Comparison of ENCODE assay signal across 13 cellular contexts in the genomic region with DNA sequence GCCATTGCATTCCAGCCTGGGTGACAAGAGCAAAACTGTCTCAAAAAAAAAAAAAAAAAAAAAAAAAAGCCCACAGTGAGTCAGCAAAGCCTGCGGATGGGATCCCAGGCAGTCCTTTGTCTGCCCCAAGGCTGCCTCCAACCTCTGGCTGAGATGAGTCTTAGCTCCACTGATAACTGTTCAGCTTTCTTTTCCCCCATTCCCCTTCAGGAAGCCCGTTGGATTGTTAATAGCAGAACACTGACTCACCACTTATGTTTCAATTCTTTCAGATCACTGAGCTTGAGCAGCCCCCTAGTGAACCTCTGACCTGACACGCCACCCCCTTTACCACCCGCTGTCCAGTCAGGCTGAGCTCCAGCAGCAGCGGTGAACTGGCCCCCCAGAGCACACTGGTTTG. TPM values are rescaled to one million over a fixed set of nuclear protein-coding genes. Genes with fewer than 3 reads are reported as not detected.
DNase-seq lines count a peak whose midpoint lies in the region; ATAC-seq and TF ChIP-seq lines count a peak whose summit lies in the region.
"Had no signal": no experiment of that assay in that cellular context is flagged by ENCODE, and none has a peak within 500 bp of the region (broad histone marks: within the 10 kb centered on the region; RNA-seq: fewer than 3 reads in every experiment).

No MANE protein-coding gene starts in this region.

- H3K4me1 Mint-ChIP-seq in naive thymus-derived CD8-positive, alpha-beta T cell = no peaks in the 10 kb centered on the region
- H3K4me1 Mint-ChIP-seq: stimulated activated memory B cell treated with anti-CD40 and anti-IgM and Interleukin-4, amounts not matched to agents 10 μg/mL and 1 μg/mL and 100 μg/mL, for 72 hours had no signal

- H3K27me3 ChIP-seq in mammary epithelial cell (ENCODE audit: insufficient read depth, low read length) = no peaks in the 10 kb centered on the region

- peaks cover 0 to 1% (median 0%) of the 10 kb centered on the region in 9 donors for H3K9me3 Mint-ChIP-seq in naive thymus-derived CD8-positive, alpha-beta T cell

- in situ Hi-C loops in mammary epithelial cell (cut with MboI; ENCODE audit: low sequenced_read_pairs in 2 of 2) = no loop called here

- no peak overlapping the region for H3K4me3 Mint-ChIP-seq in naive thymus-derived CD8-positive, alpha-beta T cell
- H3K4me3 Mint-ChIP-seq: stimulated activated memory B cell treated with anti-CD40 and anti-IgM and Interleukin-4, amounts not matched to agents 10 μg/mL and 1 μg/mL and 100 μg/mL, for 72 hours had no signal

- no peak for ATAC-seq in HG03139 (IDR thresholded peaks at IDR 0.05; ENCODE audit: unreplicated experiment)
- no peak for ATAC-seq in naive thymus-derived CD8-positive, alpha-beta T cell
- ATAC-seq in GM21723 (IDR thresholded peaks at IDR 0.05; ENCODE audit: unreplicated experiment) = no peak
- ATAC-seq: stimulated activated memory B cell treated with anti-CD40 and anti-IgM and Interleukin-4, amounts not matched to agents 10 μg/mL and 1 μg/mL and 100 μg/mL, for 72 hours had no signal

- no peak overlapping the region for H2AFZ ChIP-seq in mammary epithelial cell (ENCODE audit: low read depth, low read length)

- H3K36me3 Mint-ChIP-seq in naive thymus-derived CD8-positive, alpha-beta T cell = no peaks in the 10 kb centered on the region
- H3K36me3 Mint-ChIP-seq: stimulated activated memory B cell treated with anti-CD40 and anti-IgM and Interleukin-4, amounts not matched to agents 10 μg/mL and 1 μg/mL and 100 μg/mL, for 72 hours had no signal

- no peaks in the 10 kb centered on the region for H4K20me1 ChIP-seq in mammary epithelial cell (ENCODE audit: insufficient read depth, low read length)

- BruUV-seq in mammary epithelial cell (replicated peaks; lab: Mats Ljungman, UMichigan) = no TSS peak

- no peak overlapping the region for H3K4me2 ChIP-seq in mammary epithelial cell (ENCODE audit: insufficient read depth, low read depth, low read length)

- intact Hi-C loops in mammary epithelial cell (cut with micrococcal nuclease) = no loop called here

- H3K79me2 ChIP-seq in mammary epithelial cell (ENCODE audit: insufficient read depth, low read length) = no peaks in the 10 kb centered on the region

- no peak overlapping the region for H3K27ac Mint-ChIP-seq in naive thymus-derived CD8-positive, alpha-beta T cell
- H3K27ac Mint-ChIP-seq: stimulated activated memory B cell treated with anti-CD40 and anti-IgM and Interleukin-4, amounts not matched to agents 10 μg/mL and 1 μg/mL and 100 μg/mL, for 72 hours had no signal

- CTCF ChIA-PET in mammary epithelial cell (lab: Charles Lee; ENCODE audit: low non-redundant PET) = no interaction called here

- H3K27ac ChIP-seq in mammary epithelial cell (ENCODE audit: insufficient read depth, low read depth, low read length) = no peak overlapping the region
- peak overlapping the region; percentile 90 for H3K27ac ChIP-seq in mesodermal cell (ENCODE audit: low read depth, low read length, severe bottlenecking)
- H3K27ac ChIP-seq: lower lobe of right lung had no signal

- POLR2A ChIA-PET in naive thymus-derived CD8-positive, alpha-beta T cell (lab: Charles Lee) = no interaction called here

- dilution Hi-C loops in mammary epithelial cell (cut with HindIII; ENCODE audit: low sequenced_read_pairs) = no loop called here

- H3K9ac ChIP-seq in mammary epithelial cell (ENCODE audit: insufficient read depth, low read length) = no peak overlapping the region

- peaks cover 0 to 13% (median 2%) of the 10 kb centered on the region in 5 donors for H3K27me3 Mint-ChIP-seq in naive thymus-derived CD8-positive, alpha-beta T cell

- WGBS in mammary epithelial cell (ENCODE audit: low coverage, missing lambda C conversion rate) = 80% methylated on average over 1 of the region's 5 CpGs
- 50 to 57% methylated on average over 1 to 3 of the region's 5 CpGs for WGBS in mesodermal cell (ENCODE audit: insufficient coverage in 2 of 2), 2 experiments

- DNase-seq in CMK (ENCODE audit: low read depth) (peak; percentile 29), M059J (ENCODE audit: low read depth) (peak; percentile 99), mammary epithelial cell (peak; percentile 74), GM19240 (ENCODE audit: insufficient read length, low spot score) (no peak)
- DNase-seq in naive thymus-derived CD8-positive, alpha-beta T cell = no peak
- DNase-seq: activated effector memory CD4-positive, alpha-beta T cell treated with anti-CD3 and anti-CD28 coated beads, Interleukin-2, amount 50 U/mL, for 16 hours; Karpas-422; lower lobe of right lung; NCI-H748 treated with DMSO at 0.1 percent for 48 hours had no signal

- H3K9me3 ChIP-seq in mammary epithelial cell (replicated peaks; ENCODE audit: insufficient read depth, low read length) (no peaks in the 10 kb centered on the region), mesodermal cell (ENCODE audit: control insufficient read depth, low read length) (no peaks in the 10 kb centered on the region)
- H3K9me3 ChIP-seq: lower lobe of right lung had no signal

- H3K4me1 ChIP-seq in mammary epithelial cell (ENCODE audit: insufficient read depth, low read length) (peaks cover 12% of the 10 kb centered on the region), mesodermal cell (ENCODE audit: control insufficient read depth, insufficient read depth, low read length, poor library complexity, severe bottlenecking) (peaks cover 20% of the 10 kb centered on the region)

- no peaks in the 10 kb centered on the region for H3K36me3 ChIP-seq in mammary epithelial cell (ENCODE audit: insufficient read depth, low read length)
- no peaks in the 10 kb centered on the region for H3K36me3 ChIP-seq in mesodermal cell (ENCODE audit: control insufficient read depth, insufficient read depth, low read length)
- H3K36me3 ChIP-seq: lower lobe of right lung had no signal

- H3K4me3 ChIP-seq in mammary epithelial cell (replicated peaks in 1 of 3; ENCODE audit: insufficient read depth in 1 of 3, low read depth in 2 of 3, low read length in 3 of 3) = no peak overlapping the region
- no peak overlapping the region for H3K4me3 ChIP-seq in mesodermal cell (ENCODE audit: extremely low read depth, insufficient read depth, low read length, poor library complexity, severe bottlenecking)
- H3K4me3 ChIP-seq: lower lobe of right lung had no signal

- no peak for TF ChIP-seq CTCF in mammary epithelial cell (conservative IDR thresholded peaks at IDR 0.05 in 1 of 2, IDR thresholded peaks at IDR 0.05 in 1 of 2; ENCODE audit: extremely low read depth in 1 of 2, insufficient read depth in 1 of 2, low read depth in 1 of 2, low read length in 2 of 2)

RNA-seq across cellular contexts. Expression of gene ERG, which starts 57.5 kb away (rescaled TPM):
- total RNA-seq in M059J (2014; rRNA removed; shearing (Covaris generic)) = 0.10 TPM in 1 of 2 replicates, not detected in the other
- total RNA-seq in mammary epithelial cell = under 1 TPM; 0.12 to 0.83 TPM
- 0.26 TPM for polyA plus RNA-seq in mammary epithelial cell
- polyA minus RNA-seq in mammary epithelial cell = not detected
- polyA plus RNA-seq in mesodermal cell (2013, experiment 1 of 2) = 17.1 TPM
- 10.6 TPM for polyA plus RNA-seq in mesodermal cell (2013, experiment 2 of 2)
- total RNA-seq in naive thymus-derived CD8-positive, alpha-beta T cell = not detected
- not detected for polyA plus RNA-seq in naive thymus-derived CD8-positive, alpha-beta T cell

Comparison
In these comparisons a context has a peak if more than half of its experiments do, and no peak if none do; other contexts are left out.
1. DNase-seq: peak in CMK (single experiment), M059J (single experiment) and mammary epithelial cell (single experiment); none in naive thymus-derived CD8-positive, alpha-beta T cell (0 of 10) and GM19240 (single experiment).